ENCODE assay signal across 5 cellular contexts in genomic region chr10:67691861-67692260, GRCh38. TPM values are rescaled to one million over a fixed set of nuclear protein-coding genes. Genes with fewer than 3 reads are reported as not detected.
"Had no signal": no experiment of that assay in that cellular context is flagged by ENCODE, and none has a peak within 500 bp of the region (broad histone marks: within the 10 kb centered on the region; RNA-seq: fewer than 3 reads in every experiment).

No MANE protein-coding gene starts in this region.

RNA-seq across cellular contexts. Expression of gene CTNNA3, which starts 4.1 kb away (rescaled TPM):
- total RNA-seq: OCI-LY7, PC-9, RPMI7951, SK-MEL-5 had no signal
- polyA plus RNA-seq: SK-N-SH had no signal
